8 cellular contexts compared by ENCODE assay signal in the genomic region with DNA sequence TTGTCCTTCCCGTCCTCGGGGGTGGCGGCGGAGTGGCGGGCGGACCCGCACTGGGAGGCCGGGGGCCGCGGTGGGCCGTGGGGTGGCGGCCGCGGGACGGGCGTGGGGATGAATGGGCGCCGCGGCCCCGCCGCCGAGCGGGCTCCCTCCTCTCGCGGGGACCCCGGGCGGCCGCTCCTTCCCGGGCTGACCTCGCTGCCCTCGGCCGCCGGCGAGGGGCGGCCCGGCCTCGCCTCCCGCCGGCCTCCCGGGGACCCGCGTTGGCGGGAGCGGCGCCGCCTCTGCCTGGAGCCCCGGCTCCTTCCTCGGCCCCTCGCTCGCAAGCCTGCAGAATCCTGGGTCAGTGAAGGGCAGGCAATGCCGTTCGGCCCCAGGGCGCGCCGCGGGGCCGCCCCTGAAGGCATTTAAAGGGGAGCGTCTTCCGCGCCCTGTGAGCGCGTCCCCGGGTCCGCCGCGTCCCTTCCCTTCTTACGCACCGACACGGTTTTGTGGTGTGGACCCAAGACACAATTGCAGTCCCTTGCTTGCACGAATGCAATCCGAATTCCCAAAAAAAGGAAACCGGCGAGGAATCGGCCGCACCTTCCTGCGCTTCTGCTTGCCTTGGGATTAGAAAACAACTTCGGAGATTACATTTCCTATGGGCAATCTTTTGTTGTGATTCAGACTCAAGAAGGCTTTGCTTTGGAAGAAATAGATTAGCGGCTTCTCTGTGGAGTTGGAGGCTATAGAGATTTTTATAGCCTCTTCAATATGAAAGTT. TPM values are rescaled to one million over a fixed set of nuclear protein-coding genes. Genes with fewer than 3 reads are reported as not detected.
DNase-seq lines count a peak whose midpoint lies in the region; ATAC-seq and TF ChIP-seq lines count a peak whose summit lies in the region.

No MANE protein-coding gene starts in this region.

- no peak for ATAC-seq in Right ventricle myocardium superior (ENCODE audit: poor library complexity)
- ATAC-seq in HG03457 (IDR thresholded peaks at IDR 0.05; ENCODE audit: unreplicated experiment): no peak
- no peak for ATAC-seq in HG03039 (IDR thresholded peaks at IDR 0.05; ENCODE audit: unreplicated experiment)

- peak overlapping the region; percentile 65 for H3K4me3 ChIP-seq in ovary

- H3K4me1 Mint-ChIP-seq in activated naive CD8-positive, alpha-beta T cell treated with anti-CD3 and anti-CD28 coated beads for 36 hours: peaks cover 5% of the 10 kb centered on the region

- H3K9me3 Mint-ChIP-seq in activated naive CD8-positive, alpha-beta T cell treated with anti-CD3 and anti-CD28 coated beads for 36 hours: no peaks in the 10 kb centered on the region

- peaks cover 8% of the 10 kb centered on the region for H3K4me1 ChIP-seq in ovary (ENCODE audit: insufficient read depth)

- no peak for TF ChIP-seq POLR2A in ovary (IDR thresholded peaks at IDR 0.05)

- no peaks in the 10 kb centered on the region for H3K27me3 ChIP-seq in ovary

- intact Hi-C loops in Right ventricle myocardium superior (cut with DNase I) (no loop called here), ovary (cut with DNase I) (loop anchor here (5.0 to 10.0 kb wide), 4 partner anchors 62 to 254 kb away; a partner anchor contains a TSS)

- TF ChIP-seq EP300 in ovary (IDR thresholded peaks at IDR 0.05): no peak

- no peak overlapping the region for H3K27ac Mint-ChIP-seq in activated naive CD8-positive, alpha-beta T cell treated with anti-CD3 and anti-CD28 coated beads for 36 hours

- H3K36me3 ChIP-seq in ovary: no peaks in the 10 kb centered on the region

- no peak for TF ChIP-seq CTCF in ovary (IDR thresholded peaks at IDR 0.05)

- no peaks in the 10 kb centered on the region for H3K9me3 ChIP-seq in ovary

- peak overlapping the region; percentile 59 to 79 for H3K27ac ChIP-seq in ovary

- 0 to 1% (median 0%) methylated on average over 28 to 78 of the region's 78 CpGs for WGBS in ovary, 3 donors

- no peaks in the 10 kb centered on the region for H3K36me3 Mint-ChIP-seq in activated naive CD8-positive, alpha-beta T cell treated with anti-CD3 and anti-CD28 coated beads for 36 hours

- peak overlapping the region; percentile 79 for H3K4me3 Mint-ChIP-seq in activated naive CD8-positive, alpha-beta T cell treated with anti-CD3 and anti-CD28 coated beads for 36 hours

- DNase-seq in NCI-H1092 treated with DMSO at 0.1 percent for 48 hours (lab: John Stamatoyannopoulos, UW) (peak; percentile 9), NCI-H1092 (lab: John Stamatoyannopoulos, UW) (no peak), NCI-H69 (lab: John Stamatoyannopoulos, UW) (peak; percentile 68), Right ventricle myocardium superior (peak; percentile 60), ovary (peak; percentile 24 to 69 (median 57))
- peak; percentile 22 for DNase-seq in activated naive CD8-positive, alpha-beta T cell treated with anti-CD3 and anti-CD28 coated beads for 36 hours

- peaks cover 22% of the 10 kb centered on the region for H3K27me3 Mint-ChIP-seq in activated naive CD8-positive, alpha-beta T cell treated with anti-CD3 and anti-CD28 coated beads for 36 hours

RNA-seq across cellular contexts. Expression of a gene that starts 0.8 kb away (rescaled TPM):
- total RNA-seq in activated naive CD8-positive, alpha-beta T cell treated with anti-CD3 and anti-CD28 coated beads for 36 hours: 1 to 10 TPM; 3.6 to 6.6 TPM
- total RNA-seq in Right ventricle myocardium superior (41.8 TPM), ovary (10 to 100 TPM; 28.3 to 51.9 (median 36.4) TPM)
- 10 to 100 TPM; 22.6 to 61.3 TPM for polyA plus RNA-seq in ovary

RNA-seq across cellular contexts. Expression of a gene that starts 1.5 kb away (rescaled TPM):
- total RNA-seq in activated naive CD8-positive, alpha-beta T cell treated with anti-CD3 and anti-CD28 coated beads for 36 hours: 10 to 100 TPM; 22.7 to 29.6 TPM
- 24.7 TPM for total RNA-seq in Right ventricle myocardium superior
- total RNA-seq in ovary: 10 to 100 TPM; 27.2 to 59.6 (median 45.9) TPM
- polyA plus RNA-seq in ovary: 10 to 100 TPM; 27.0 to 59.5 TPM

RNA-seq across cellular contexts. Expression of a gene that starts 54.6 kb away (rescaled TPM):
- 10 to 100 TPM; 38.7 to 41.9 TPM for total RNA-seq in activated naive CD8-positive, alpha-beta T cell treated with anti-CD3 and anti-CD28 coated beads for 36 hours
- 5.1 TPM for total RNA-seq in Right ventricle myocardium superior
- 10 to 100 TPM in 4 of 7 donors, 1 to 10 TPM in 3; 5.1 to 14.1 (median 10.3) TPM for total RNA-seq in ovary
- polyA plus RNA-seq in ovary: 10 to 100 TPM in 1 of 2 donors, 1 to 10 TPM in 1; 9.1 to 12.1 TPM
